In the genomic region with DNA sequence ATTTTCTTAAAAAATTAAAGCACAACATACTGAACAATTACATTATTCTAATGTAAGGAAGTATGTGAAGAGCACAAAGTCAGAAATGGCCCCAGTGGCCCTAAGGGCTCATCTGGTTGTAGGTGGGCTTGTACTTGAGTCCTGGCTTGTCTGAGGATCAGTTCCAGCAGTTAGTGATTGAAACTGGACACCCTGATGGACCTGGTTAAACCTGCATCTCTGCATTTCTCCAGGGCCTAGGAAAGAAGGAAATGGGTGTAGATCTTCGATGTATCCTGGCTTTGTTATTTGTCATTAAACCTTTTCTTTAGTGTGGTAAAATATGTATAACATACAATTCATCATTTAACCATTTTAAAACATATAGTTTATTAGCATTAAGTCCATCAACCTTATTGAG, we compare ENCODE assay signal across 27 cellular contexts. TPM values are rescaled to one million over a fixed set of nuclear protein-coding genes. Genes with fewer than 3 reads are reported as not detected.
DNase-seq lines count a peak whose midpoint lies in the region; ATAC-seq, FAIRE-seq and TF ChIP-seq lines count a peak whose summit lies in the region.
"Had no signal": no experiment of that assay in that cellular context is flagged by ENCODE, and none has a peak within 500 bp of the region (broad histone marks: within the 10 kb centered on the region; RNA-seq: fewer than 3 reads in every experiment).

No MANE protein-coding gene starts in this region.

- TF ChIP-seq POLR2A in A549 (IDR thresholded peaks at IDR 0.05; ENCODE audit: low read length), result no peak

- H3K4me2 ChIP-seq in A549 (peak overlapping the region; percentile 58), PC-9 (peak overlapping the region; percentile 73)

- peaks cover 27% of the 10 kb centered on the region for H3F3A ChIP-seq in PC-9 (ENCODE audit: insufficient read depth, low read depth)

- CTCF ChIA-PET in A549 (lab: Yijun Ruan, JAX), result no interaction called here
- CTCF ChIA-PET in PC-9 (lab: Charles Lee), result no interaction called here

- BruUV-seq in PC-9 (replicated peaks; lab: Mats Ljungman, UMichigan), result no TSS peak

- ATAC-seq in A549, result no peak
- ATAC-seq: HCT116, HepG2, K562, Right ventricle myocardium inferior, SK-N-SH treated with all-trans-retinoic acid at 6 μM for 48 hours, T-helper 17 cell had no signal

- H3K4me3 ChIP-seq in A549 (peak overlapping the region; percentile 11; the same call in 1 of the 3 replicates), PC-9 (peak overlapping the region; percentile 44)
- H3K4me3 ChIP-seq: K562, SJCRH30 had no signal

- no peaks in the 10 kb centered on the region for H3K36me3 Mint-ChIP-seq in immature natural killer cell
- H3K36me3 Mint-ChIP-seq: CD14-positive monocyte had no signal

- H2AFZ ChIP-seq in PC-9, result no peak overlapping the region

- peaks cover 2 to 3% (median 2%) of the 10 kb centered on the region in 3 donors for H3K27me3 Mint-ChIP-seq in immature natural killer cell (ENCODE audit: low read depth in 3 of 3)

- H3K4me3 Mint-ChIP-seq in immature natural killer cell, result no peak overlapping the region
- H3K4me3 Mint-ChIP-seq: CD14-positive monocyte, T-helper 17 cell had no signal

- intact Hi-C loops in PC-9 (cut with micrococcal nuclease; ENCODE audit: unreplicated experiment), result loop anchor here (10.0 kb wide), 2 partner anchors 371 to 421 kb away; no protein-coding TSS in a partner anchor

- FAIRE-seq in A549 (lab: Jason Lieb, UNC), result no peak
- FAIRE-seq: GM12891, GM19239, K562 had no signal

- H3K4me1 Mint-ChIP-seq in immature natural killer cell, result no peaks in the 10 kb centered on the region
- H3K4me1 Mint-ChIP-seq: CD14-positive monocyte had no signal

- H3K27ac ChIP-seq in 22Rv1 (peak overlapping the region; percentile 66), A549 (peak overlapping the region; percentile 87 to 92), PC-9 (peak overlapping the region; percentile 100)
- H3K27ac ChIP-seq: SJCRH30 had no signal

- 45% methylated on average over 1 of the region's 1 CpG for WGBS in A549 (ENCODE audit: missing lambda C conversion rate)

- TF ChIP-seq EP300 in A549 (IDR thresholded peaks at IDR 0.05), result no peak

- no peak for TF ChIP-seq RAD21 in A549 (conservative IDR thresholded peaks at IDR 0.05 in 1 of 2, IDR thresholded peaks at IDR 0.05 in 1 of 2)

- no peaks in the 10 kb centered on the region for H4K20me1 ChIP-seq in PC-9 (ENCODE audit: insufficient read depth)

- H3K27me3 ChIP-seq in PC-9 (ENCODE audit: insufficient read depth, low read depth), result no peaks in the 10 kb centered on the region
- H3K27me3 ChIP-seq: BE2C, SJCRH30 had no signal

- H3K9me2 ChIP-seq in PC-9 (ENCODE audit: insufficient read depth), result no peaks in the 10 kb centered on the region; the same call in 1 of the 2 replicates

- H3K79me2 ChIP-seq in PC-9 (ENCODE audit: low read depth), result peaks cover 67% of the 10 kb centered on the region

- POLR2A ChIA-PET in A549 (lab: Yijun Ruan, JAX) (no interaction called here), PC-9 (lab: Charles Lee; ENCODE audit: unreplicated experiment) (no interaction called here)

- no peak for TF ChIP-seq CTCF in 22Rv1 (IDR thresholded peaks at IDR 0.05)
- no peak for TF ChIP-seq CTCF in A549 (IDR thresholded peaks at IDR 0.05)
- no peak for TF ChIP-seq CTCF in PC-9 (conservative IDR thresholded peaks at IDR 0.05)

- peaks cover 5% of the 10 kb centered on the region; the same call in 1 of the 2 replicates for H3K36me3 ChIP-seq in PC-9 (ENCODE audit: low read depth)
- H3K36me3 ChIP-seq: BE2C, SJCRH30 had no signal

- H3K9me3 Mint-ChIP-seq in immature natural killer cell, result no peaks in the 10 kb centered on the region
- H3K9me3 Mint-ChIP-seq: CD14-positive monocyte had no signal

- DNase-seq in A549 (ENCODE audit: low read depth in 1 of 2, low spot score in 1 of 2) (no peak), PC-9 (peak; percentile 52 to 77), left kidney (ENCODE audit: low read depth, low spot score) (peak; percentile 9), NCI-H1436 (lab: John Stamatoyannopoulos, UW) (no peak), immature natural killer cell (no peak), hippocampal formation (lab: John Stamatoyannopoulos, UW) (no peak)
- DNase-seq: ACHN, BE2C, DMS153, Kasumi-1, MV-4-11, NCI-H1105, NCI-H146, NCI-H1930, NCI-H2107, NCI-H774, SJCRH30, T-helper 17 cell had no signal

- no peak overlapping the region for H3K27ac Mint-ChIP-seq in immature natural killer cell
- H3K27ac Mint-ChIP-seq: CD14-positive monocyte, T-helper 17 cell had no signal

- H3K9me3 ChIP-seq in A549 (peaks cover 17% of the 10 kb centered on the region; the same call in 2 of the 3 replicates), PC-9 (ENCODE audit: insufficient read depth, low read depth) (peaks cover 3% of the 10 kb centered on the region; the same call in 1 of the 2 replicates)
- H3K9me3 ChIP-seq: BE2C, SJCRH30 had no signal

- H3K4me1 ChIP-seq in A549 (peaks cover 65% of the 10 kb centered on the region), PC-9 (replicated peaks; ENCODE audit: insufficient read depth) (peaks cover 71% of the 10 kb centered on the region)
- H3K4me1 ChIP-seq: BE2C had no signal

TF ChIP-seq in A549, 52 proteins besides CTCF, POLR2A, EP300 and RAD21 (continues in another document):
- no peak for TF ChIP-seq HOXB5 (CRISPR knock-in tag; IDR thresholded peaks at IDR 0.05)
- no peak for TF ChIP-seq RFX5 (IDR thresholded peaks at IDR 0.05)
- TF ChIP-seq, protein P1, sequence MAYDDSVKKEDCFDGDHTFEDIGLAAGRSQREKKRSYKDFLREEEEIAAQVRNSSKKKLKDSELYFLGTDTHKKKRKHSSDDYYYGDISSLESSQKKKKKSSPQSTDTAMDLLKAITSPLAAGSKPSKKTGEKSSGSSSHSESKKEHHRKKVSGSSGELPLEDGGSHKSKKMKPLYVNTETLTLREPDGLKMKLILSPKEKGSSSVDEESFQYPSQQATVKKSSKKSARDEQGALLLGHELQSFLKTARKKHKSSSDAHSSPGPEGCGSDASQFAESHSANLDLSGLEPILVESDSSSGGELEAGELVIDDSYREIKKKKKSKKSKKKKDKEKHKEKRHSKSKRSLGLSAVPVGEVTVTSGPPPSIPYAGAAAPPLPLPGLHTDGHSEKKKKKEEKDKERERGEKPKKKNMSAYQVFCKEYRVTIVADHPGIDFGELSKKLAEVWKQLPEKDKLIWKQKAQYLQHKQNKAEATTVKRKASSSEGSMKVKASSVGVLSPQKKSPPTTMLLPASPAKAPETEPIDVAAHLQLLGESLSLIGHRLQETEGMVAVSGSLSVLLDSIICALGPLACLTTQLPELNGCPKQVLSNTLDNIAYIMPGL (CRISPR knock-in tag; IDR thresholded peaks at IDR 0.05; ENCODE audit: borderline replicate concordance), result no peak
- TF ChIP-seq, protein P2, sequence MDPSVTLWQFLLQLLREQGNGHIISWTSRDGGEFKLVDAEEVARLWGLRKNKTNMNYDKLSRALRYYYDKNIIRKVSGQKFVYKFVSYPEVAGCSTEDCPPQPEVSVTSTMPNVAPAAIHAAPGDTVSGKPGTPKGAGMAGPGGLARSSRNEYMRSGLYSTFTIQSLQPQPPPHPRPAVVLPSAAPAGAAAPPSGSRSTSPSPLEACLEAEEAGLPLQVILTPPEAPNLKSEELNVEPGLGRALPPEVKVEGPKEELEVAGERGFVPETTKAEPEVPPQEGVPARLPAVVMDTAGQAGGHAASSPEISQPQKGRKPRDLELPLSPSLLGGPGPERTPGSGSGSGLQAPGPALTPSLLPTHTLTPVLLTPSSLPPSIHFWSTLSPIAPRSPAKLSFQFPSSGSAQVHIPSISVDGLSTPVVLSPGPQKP (IDR thresholded peaks at IDR 0.05; ENCODE audit: low read depth, low read length), result no peak
- no peak for TF ChIP-seq ZNF302 (CRISPR knock-in tag; IDR thresholded peaks at IDR 0.05)
- no peak for TF ChIP-seq FOXS1 (CRISPR knock-in tag; IDR thresholded peaks at IDR 0.05)
- TF ChIP-seq MAZ (IDR thresholded peaks at IDR 0.05; ENCODE audit: borderline replicate concordance, low read depth, low read length), result no peak
- TF ChIP-seq ZFP36 (IDR thresholded peaks at IDR 0.05; ENCODE audit: borderline replicate concordance, partially characterized antibody), result no peak
- TF ChIP-seq, protein P3, sequence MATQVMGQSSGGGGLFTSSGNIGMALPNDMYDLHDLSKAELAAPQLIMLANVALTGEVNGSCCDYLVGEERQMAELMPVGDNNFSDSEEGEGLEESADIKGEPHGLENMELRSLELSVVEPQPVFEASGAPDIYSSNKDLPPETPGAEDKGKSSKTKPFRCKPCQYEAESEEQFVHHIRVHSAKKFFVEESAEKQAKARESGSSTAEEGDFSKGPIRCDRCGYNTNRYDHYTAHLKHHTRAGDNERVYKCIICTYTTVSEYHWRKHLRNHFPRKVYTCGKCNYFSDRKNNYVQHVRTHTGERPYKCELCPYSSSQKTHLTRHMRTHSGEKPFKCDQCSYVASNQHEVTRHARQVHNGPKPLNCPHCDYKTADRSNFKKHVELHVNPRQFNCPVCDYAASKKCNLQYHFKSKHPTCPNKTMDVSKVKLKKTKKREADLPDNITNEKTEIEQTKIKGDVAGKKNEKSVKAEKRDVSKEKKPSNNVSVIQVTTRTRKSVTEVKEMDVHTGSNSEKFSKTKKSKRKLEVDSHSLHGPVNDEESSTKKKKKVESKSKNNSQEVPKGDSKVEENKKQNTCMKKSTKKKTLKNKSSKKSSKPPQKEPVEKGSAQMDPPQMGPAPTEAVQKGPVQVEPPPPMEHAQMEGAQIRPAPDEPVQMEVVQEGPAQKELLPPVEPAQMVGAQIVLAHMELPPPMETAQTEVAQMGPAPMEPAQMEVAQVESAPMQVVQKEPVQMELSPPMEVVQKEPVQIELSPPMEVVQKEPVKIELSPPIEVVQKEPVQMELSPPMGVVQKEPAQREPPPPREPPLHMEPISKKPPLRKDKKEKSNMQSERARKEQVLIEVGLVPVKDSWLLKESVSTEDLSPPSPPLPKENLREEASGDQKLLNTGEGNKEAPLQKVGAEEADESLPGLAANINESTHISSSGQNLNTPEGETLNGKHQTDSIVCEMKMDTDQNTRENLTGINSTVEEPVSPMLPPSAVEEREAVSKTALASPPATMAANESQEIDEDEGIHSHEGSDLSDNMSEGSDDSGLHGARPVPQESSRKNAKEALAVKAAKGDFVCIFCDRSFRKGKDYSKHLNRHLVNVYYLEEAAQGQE (IDR thresholded peaks at IDR 0.05), result no peak

RNA-seq across cellular contexts. Expression of a gene that starts 9.7 kb away (rescaled TPM):
- polyA plus RNA-seq in A549 (2011; rRNA removed) (6,607 and 6,805 TPM in 2 replicates), A549 (2017; fragmentation: RNase III; extraction: RNeasy Plus Mini Kit Qiagen cat#74134 plus additional on column Dnase treatment) (5,292 to 5,660 TPM (median 5,410 TPM) in 3 replicates), immature natural killer cell (not detected)
- 2,138 and 2,314 TPM in 2 replicates for polyA plus RNA-seq in A549 (2012; cell fraction: cytosol; rRNA removed)
- 1,646 and 2,223 TPM in 2 replicates for polyA plus RNA-seq in A549 (2012; cell fraction: nucleus; rRNA removed)
- polyA minus RNA-seq in A549 (2011; rRNA and poly(A)+ RNA removed), result 1,944 and 2,314 TPM in 2 replicates
- 1,997 and 2,032 TPM in 2 replicates for total RNA-seq in PC-9 (2021)
- total RNA-seq: T-helper 17 cell had no signal
- polyA plus RNA-seq: CD14-positive monocyte had no signal

RNA-seq across cellular contexts. Expression of a gene that starts 50.2 kb away (rescaled TPM):
- polyA plus RNA-seq in A549 (2011; rRNA removed), result 1,148 and 1,445 TPM in 2 replicates
- polyA plus RNA-seq in A549 (2012; cell fraction: cytosol; rRNA removed), result 341 and 343 TPM in 2 replicates
- polyA plus RNA-seq in A549 (2012; cell fraction: nucleus; rRNA removed), result 297 and 392 TPM in 2 replicates
- 642 to 1,056 TPM (median 970 TPM) in 3 replicates for polyA plus RNA-seq in A549 (2017; fragmentation: RNase III; extraction: RNeasy Plus Mini Kit Qiagen cat#74134 plus additional on column Dnase treatment)
- 365 and 496 TPM in 2 replicates for polyA minus RNA-seq in A549 (2011; rRNA and poly(A)+ RNA removed)
- total RNA-seq in PC-9 (2021), result 1,253 and 1,313 TPM in 2 replicates
- not detected for polyA plus RNA-seq in immature natural killer cell

Comparison
In these comparisons a context has a peak if more than half of its experiments do, and no peak if none do; other contexts are left out.
1. DNase-seq: peak in PC-9 (2 of 2) and left kidney (single experiment); none in A549 (0 of 2), NCI-H1436 (single experiment), immature natural killer cell (0 of 3) and hippocampal formation (0 of 2).
2. RNA of a gene that starts 9.7 kb away (polyA plus RNA-seq): 1,646 to 6,805 TPM in A549; not detected in immature natural killer cell; every median in the first group is over 1,000 times any median in the second.
3. RNA of a gene that starts 50.2 kb away (polyA plus RNA-seq): 297 to 1,445 TPM in A549; not detected in immature natural killer cell; every median in the first group is over 100 times any median in the second.
4. Peak in every context shown above with its lines, with median percentiles within 50 percentile points of each other: H3K27ac ChIP-seq.